31 cellular contexts compared by ENCODE assay signal in the genomic region with DNA sequence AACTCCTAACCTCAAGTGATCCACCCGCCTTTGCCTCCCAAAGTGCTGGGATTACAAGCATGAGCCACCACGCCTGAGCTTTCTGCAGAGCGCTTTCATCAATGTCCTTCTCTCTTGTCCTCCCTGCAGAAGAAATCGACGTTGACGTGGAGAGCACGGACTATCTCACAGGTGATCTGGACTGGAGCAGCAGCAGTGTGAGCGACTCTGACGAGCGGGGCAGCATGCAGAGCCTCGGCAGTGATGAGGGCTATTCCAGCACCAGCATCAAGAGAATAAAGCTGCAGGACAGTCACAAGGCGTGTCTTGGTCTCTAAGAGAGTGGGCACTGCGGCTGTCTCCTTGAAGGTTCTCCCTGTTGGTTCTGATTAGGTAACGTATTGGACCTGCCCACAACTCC. TPM values are rescaled to one million over a fixed set of nuclear protein-coding genes. Genes with fewer than 3 reads are reported as not detected.
"Had no signal": no experiment of that assay in that cellular context is flagged by ENCODE, and none has a peak within 500 bp of the region (broad histone marks: within the 10 kb centered on the region; RNA-seq: fewer than 3 reads in every experiment).

No MANE protein-coding gene starts in this region.

- H3K9me3 ChIP-seq: adrenal gland, Peyer's patch had no signal

- H3K4me3 Mint-ChIP-seq: activated CD4-positive, alpha-beta T cell treated with anti-CD3 and anti-CD28 coated beads for 36 hours; activated CD4-positive, alpha-beta T cell treated with anti-CD3 and anti-CD28 coated beads, Interleukin-2, amount 10 ng/mL, durations not matched to agents 7 days and 5 days; activated T-cell treated with anti-CD3 and anti-CD28 coated beads, Interleukin-2, amount 50 U/mL, for 4 hours; T-helper 1 cell treated with Interleukin-12 subunit alpha and Interleukin-12 subunit beta and Interleukin-4 antibody, amounts not matched to agents 30 μg/mL and 1 μg/mL, for 36 hours; T-helper 2 cell treated with Interferon-gamma antibody and Interleukin-4, amounts not matched to agents 5 μg/mL and 100 μg/mL, for 36 hours had no signal

- H3K27ac Mint-ChIP-seq: activated CD4-positive, alpha-beta T cell treated with anti-CD3 and anti-CD28 coated beads, Interleukin-2, amount 10 ng/mL, durations not matched to agents 7 days and 5 days; T-helper 1 cell treated with Interleukin-12 subunit alpha and Interleukin-12 subunit beta and Interleukin-4 antibody, amounts not matched to agents 30 μg/mL and 1 μg/mL, for 36 hours; T-helper 2 cell treated with Interferon-gamma antibody and Interleukin-4, amounts not matched to agents 5 μg/mL and 100 μg/mL, for 36 hours had no signal

- H3K9me3 Mint-ChIP-seq: activated CD4-positive, alpha-beta T cell treated with anti-CD3 and anti-CD28 coated beads, Interleukin-2, amount 10 ng/mL, durations not matched to agents 7 days and 5 days; activated T-cell treated with anti-CD3 and anti-CD28 coated beads, Interleukin-2, amount 50 U/mL, for 4 hours; T-helper 1 cell treated with Interleukin-12 subunit alpha and Interleukin-12 subunit beta and Interleukin-4 antibody, amounts not matched to agents 30 μg/mL and 1 μg/mL, for 36 hours; T-helper 2 cell treated with Interferon-gamma antibody and Interleukin-4, amounts not matched to agents 5 μg/mL and 100 μg/mL, for 36 hours had no signal

- H3K9ac ChIP-seq: KMS-11 had no signal

- H3K27me3 ChIP-seq: adrenal gland, brain microvascular endothelial cell, Peyer's patch had no signal

- H3K27me3 Mint-ChIP-seq: activated CD4-positive, alpha-beta T cell treated with anti-CD3 and anti-CD28 coated beads for 36 hours; activated CD4-positive, alpha-beta T cell treated with anti-CD3 and anti-CD28 coated beads, Interleukin-2, amount 10 ng/mL, durations not matched to agents 7 days and 5 days had no signal

- ATAC-seq: activated CD4-positive, alpha-beta T cell treated with anti-CD3 and anti-CD28 coated beads for 36 hours; activated CD4-positive, CD25-positive, alpha-beta regulatory T cell treated with anti-CD3 and anti-CD28 coated beads, Interleukin-2, amount 50 U/mL, for 24 hours; activated T-cell treated with anti-CD3 and anti-CD28 coated beads, Interleukin-2, amount 50 U/mL, for 4 hours; PC-3; Right ventricle myocardium inferior had no signal

- DNase-seq: activated CD4-positive, alpha-beta T cell treated with anti-CD3 and anti-CD28 coated beads for 36 hours; activated CD4-positive, alpha-beta T cell treated with anti-CD3 and anti-CD28 coated beads, Interleukin-2, amount 10 ng/mL, durations not matched to agents 7 days and 5 days; activated CD4-positive, alpha-beta T cell treated with anti-CD3 and anti-CD28 coated beads, Interleukin-2, amount 50 U/mL, for 48 hours; activated CD8-positive, alpha-beta memory T cell treated with anti-CD3 and anti-CD28 coated beads for 24 hours; activated effector memory CD4-positive, alpha-beta T cell treated with Interleukin-2 at 50 U/mL for 16 hours; activated naive CD4-positive, alpha-beta T cell; activated naive CD4-positive, alpha-beta T cell treated with anti-CD3 and anti-CD28 coated beads, Interleukin-2, amount 50 U/mL, for 16 hours; activated T-cell treated with anti-CD3 and anti-CD28 coated beads, Interleukin-2, amount 50 U/mL, for 4 hours; adrenal gland; brain microvascular endothelial cell; central memory CD4-positive, alpha-beta T cell; MM.1S; MV-4-11; NCI-H1092; NCI-H1436 treated with DMSO at 0.1 percent for 48 hours; NCI-H1694 treated with DMSO at 0.1 percent for 48 hours; NCI-H2029; NCI-H2171; NCI-H510A; NCI-H526; NCI-H748 treated with DMSO at 0.1 percent for 48 hours; NK-92 treated with Interleukin-12 subunit alpha and Interleukin-12 subunit beta, amount 100 ng/mL, for 24 hours; PC-3; Peyer's patch; RPMI8226; SIG-M5 had no signal

- H3K27ac ChIP-seq: adrenal gland, brain microvascular endothelial cell, KMS-11, Peyer's patch had no signal

- H3K4me3 ChIP-seq: adrenal gland, Peyer's patch had no signal

RNA-seq across cellular contexts. Expression of a gene that starts 23.5 kb away (rescaled TPM):
- total RNA-seq: PC-3 had no signal
